ENCODE assay signal across 1 cellular context in the genomic region with DNA sequence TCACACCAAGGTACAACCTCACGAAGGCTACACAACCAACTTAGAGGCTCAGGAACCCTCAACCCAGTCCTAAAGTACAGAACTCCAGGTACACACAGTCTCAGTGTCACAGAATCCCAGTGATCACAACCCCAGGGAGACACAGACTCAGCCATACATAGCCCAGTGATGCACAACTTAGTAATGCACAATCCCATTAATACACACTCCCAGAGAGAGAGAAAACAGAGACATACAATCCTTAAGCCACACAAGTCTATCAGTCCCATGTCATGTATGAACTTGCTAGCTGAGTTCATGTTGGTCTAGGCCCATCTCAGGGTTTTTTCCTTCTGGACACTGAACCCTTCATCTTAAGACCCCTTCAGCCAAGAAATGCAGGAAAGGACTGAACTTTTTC.
TF ChIP-seq lines count a peak whose summit lies in the region.

No MANE protein-coding gene starts in this region.

TF ChIP-seq in GM12878, 131 proteins besides CTCF, POLR2A, EP300 and RAD21:
- TF ChIP-seq NKRF (conservative IDR thresholded peaks at IDR 0.05) = no peak
- no peak for TF ChIP-seq RELA (IDR thresholded peaks at IDR 0.05; ENCODE audit: borderline replicate concordance, partially characterized antibody)
- no peak for TF ChIP-seq EGR1 (IDR thresholded peaks at IDR 0.05; ENCODE audit: borderline replicate concordance in 1 of 2, low read depth in 2 of 2, low read length in 2 of 2)
